In the genomic region with DNA sequence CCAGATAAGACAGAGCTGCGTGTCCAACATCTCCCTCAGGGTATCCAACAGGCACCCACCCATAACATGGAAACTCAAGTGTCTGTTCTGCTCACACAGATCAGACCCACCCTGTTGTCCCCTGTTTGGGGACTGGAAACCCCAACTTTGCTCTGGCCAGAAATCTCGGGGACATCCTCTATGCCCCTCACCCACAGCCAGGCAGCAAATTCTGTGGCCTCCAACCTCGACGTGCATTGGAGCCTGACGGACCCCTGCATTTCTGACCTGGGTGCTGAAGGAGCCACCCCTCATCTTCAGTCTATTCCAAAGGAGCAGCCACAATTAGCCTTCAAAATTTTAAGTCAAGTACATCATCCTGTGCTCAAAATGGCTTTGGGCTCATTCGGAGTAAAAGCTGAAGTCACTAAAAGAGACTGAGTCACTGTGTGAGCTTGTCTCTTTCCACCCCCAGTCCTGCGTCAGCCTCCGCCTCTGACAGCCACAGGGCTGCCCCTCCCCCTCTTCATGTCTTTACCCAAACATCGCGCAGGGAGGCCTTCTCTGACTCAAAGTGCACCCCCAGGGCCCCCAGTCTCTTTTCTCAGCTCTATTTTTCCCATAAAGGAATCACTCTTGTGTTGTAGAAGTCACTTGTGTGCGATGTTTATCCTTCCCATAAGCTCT, we compare ENCODE assay signal across 15 cellular contexts. TPM values are rescaled to one million over a fixed set of nuclear protein-coding genes. Genes with fewer than 3 reads are reported as not detected.
DNase-seq lines count a peak whose midpoint lies in the region; TF ChIP-seq lines count a peak whose summit lies in the region.
"Had no signal": no experiment of that assay in that cellular context is flagged by ENCODE, and none has a peak within 500 bp of the region (broad histone marks: within the 10 kb centered on the region; RNA-seq: fewer than 3 reads in every experiment).

No MANE protein-coding gene starts in this region.

- peak; percentile 13 for DNase-seq in stimulated activated naive CD4-positive, alpha-beta T cell treated with Interleukin-2 at 50 U/mL for 16 hours (lab: John Stamatoyannopoulos, UW)
- no peak for DNase-seq in stimulated activated naive CD4-positive, alpha-beta T cell (lab: John Stamatoyannopoulos, UW)
- DNase-seq in chondrocyte (ENCODE audit: low spot score) (peak; percentile 48), HFFc6 (no peak), NCI-H2107 treated with DMSO at 0.1 percent for 48 hours (lab: John Stamatoyannopoulos, UW; ENCODE audit: unreplicated experiment) (no peak)
- DNase-seq in stimulated activated CD4-positive, alpha-beta T cell treated with anti-CD3 and anti-CD28 coated beads, Interleukin-2, amount 100 ng/mL, for 4 hours (ENCODE audit: low read depth) = peak; percentile 10
- no peak for DNase-seq in activated T-helper 2 cell treated with anti-CD3 and anti-CD28 coated beads, Interferon-gamma antibody, Interleukin-2, Interleukin-4, amounts not matched to agents 10 μg/mL and 5 μg/mL and 100 μg/mL, durations not matched to agents 14 hours and 24 hours and 36 hours (ENCODE audit: low spot score)
- DNase-seq: esophagus squamous epithelium, left colon, NCI-H1417, NCI-H226, SJCRH30 had no signal

- H3K27ac Mint-ChIP-seq in chondrocyte (ENCODE audit: unreplicated experiment) = no peak overlapping the region
- no peak overlapping the region for H3K27ac Mint-ChIP-seq in HFFc6
- no peak overlapping the region for H3K27ac Mint-ChIP-seq in activated T-helper 2 cell treated with anti-CD3 and anti-CD28 coated beads, Interferon-gamma antibody, Interleukin-2, Interleukin-4, amounts not matched to agents 10 μg/mL and 5 μg/mL and 100 μg/mL, durations not matched to agents 14 hours and 24 hours and 36 hours

- TF ChIP-seq CTCF in chondrocyte (IDR thresholded peaks at IDR 0.05) (no peak), HFFc6 (IDR thresholded peaks at IDR 0.05) (no peak)

- intact Hi-C loops in activated T-helper 2 cell treated with anti-CD3 and anti-CD28 coated beads, Interferon-gamma antibody, Interleukin-2, Interleukin-4, amounts not matched to agents 10 μg/mL and 5 μg/mL and 100 μg/mL, durations not matched to agents 14 hours and 24 hours and 36 hours (cut with micrococcal nuclease) = loop anchor here (5.0 kb wide), 1 partner anchor 71 kb away; a partner anchor contains a TSS

- H3K4me1 Mint-ChIP-seq in chondrocyte (ENCODE audit: low read depth) (no peaks in the 10 kb centered on the region), HFFc6 (ENCODE audit: low read depth) (peaks cover 7% of the 10 kb centered on the region; the same call in 1 of the 2 replicates)
- H3K4me1 Mint-ChIP-seq in activated T-helper 2 cell treated with anti-CD3 and anti-CD28 coated beads, Interferon-gamma antibody, Interleukin-2, Interleukin-4, amounts not matched to agents 10 μg/mL and 5 μg/mL and 100 μg/mL, durations not matched to agents 14 hours and 24 hours and 36 hours (ENCODE audit: low read depth) = peaks cover 9% of the 10 kb centered on the region

- H3K27me3 Mint-ChIP-seq in chondrocyte (ENCODE audit: low read depth) = peaks cover 13% of the 10 kb centered on the region
- peaks cover 8% of the 10 kb centered on the region for H3K27me3 Mint-ChIP-seq in HFFc6 (ENCODE audit: insufficient read depth)
- H3K27me3 Mint-ChIP-seq in activated T-helper 2 cell treated with anti-CD3 and anti-CD28 coated beads, Interferon-gamma antibody, Interleukin-2, Interleukin-4, amounts not matched to agents 10 μg/mL and 5 μg/mL and 100 μg/mL, durations not matched to agents 14 hours and 24 hours and 36 hours (ENCODE audit: low read depth) = peaks cover 1% of the 10 kb centered on the region

- no peaks in the 10 kb centered on the region for H3K9me3 Mint-ChIP-seq in chondrocyte (ENCODE audit: low read depth)
- peaks cover 4% of the 10 kb centered on the region; the same call in 1 of the 2 replicates for H3K9me3 Mint-ChIP-seq in HFFc6
- peaks cover 8% of the 10 kb centered on the region for H3K9me3 Mint-ChIP-seq in activated T-helper 2 cell treated with anti-CD3 and anti-CD28 coated beads, Interferon-gamma antibody, Interleukin-2, Interleukin-4, amounts not matched to agents 10 μg/mL and 5 μg/mL and 100 μg/mL, durations not matched to agents 14 hours and 24 hours and 36 hours

- H3K36me3 Mint-ChIP-seq in chondrocyte (ENCODE audit: low read depth) (no peaks in the 10 kb centered on the region), HFFc6 (ENCODE audit: low read depth) (no peaks in the 10 kb centered on the region)
- no peaks in the 10 kb centered on the region for H3K36me3 Mint-ChIP-seq in activated T-helper 2 cell treated with anti-CD3 and anti-CD28 coated beads, Interferon-gamma antibody, Interleukin-2, Interleukin-4, amounts not matched to agents 10 μg/mL and 5 μg/mL and 100 μg/mL, durations not matched to agents 14 hours and 24 hours and 36 hours (ENCODE audit: low read depth)

- H3K4me3 Mint-ChIP-seq in chondrocyte (ENCODE audit: unreplicated experiment) = no peak overlapping the region
- H3K4me3 Mint-ChIP-seq in HFFc6 = no peak overlapping the region
- H3K4me3 Mint-ChIP-seq in activated T-helper 2 cell treated with anti-CD3 and anti-CD28 coated beads, Interferon-gamma antibody, Interleukin-2, Interleukin-4, amounts not matched to agents 10 μg/mL and 5 μg/mL and 100 μg/mL, durations not matched to agents 14 hours and 24 hours and 36 hours (ENCODE audit: low read depth) = no peak overlapping the region

RNA-seq across cellular contexts. Expression of a gene that starts 24.4 kb away (rescaled TPM):
- total RNA-seq in chondrocyte = 0.46 to 2.3 TPM (median 2.3 TPM) in 3 replicates
- total RNA-seq in HFFc6 (2021; fragmentation: NEBNext Ultra II Directional; extraction: Animal tissue kit (Norgen Biotek cat#: 25700)) = not detected
- total RNA-seq in activated T-helper 2 cell treated with anti-CD3 and anti-CD28 coated beads, Interferon-gamma antibody, Interleukin-2, Interleukin-4, amounts not matched to agents 10 μg/mL and 5 μg/mL and 100 μg/mL, durations not matched to agents 14 hours and 24 hours and 36 hours = 10.7 and 13.3 TPM in 2 replicates
- total RNA-seq: osteoblast, SJCRH30 had no signal

RNA-seq across cellular contexts. Expression of a gene that starts 24.9 kb away (rescaled TPM):
- total RNA-seq in chondrocyte = not detected in 3 replicates
- not detected for total RNA-seq in HFFc6 (2021; fragmentation: NEBNext Ultra II Directional; extraction: Animal tissue kit (Norgen Biotek cat#: 25700))
- not detected in 2 replicates for total RNA-seq in activated T-helper 2 cell treated with anti-CD3 and anti-CD28 coated beads, Interferon-gamma antibody, Interleukin-2, Interleukin-4, amounts not matched to agents 10 μg/mL and 5 μg/mL and 100 μg/mL, durations not matched to agents 14 hours and 24 hours and 36 hours
- total RNA-seq: left colon, LHCN-M2, osteoblast, ureter had no signal

Comparison
In these comparisons a context has a peak if more than half of its experiments do, and no peak if none do; other contexts are left out.
1. DNase-seq: peak in stimulated activated naive CD4-positive, alpha-beta T cell treated with Interleukin-2 at 50 U/mL for 16 hours (single experiment), chondrocyte (single experiment) and stimulated activated CD4-positive, alpha-beta T cell treated with anti-CD3 and anti-CD28 coated beads, Interleukin-2, amount 100 ng/mL, for 4 hours (single experiment); none in stimulated activated naive CD4-positive, alpha-beta T cell (0 of 6), HFFc6 (single experiment), NCI-H2107 treated with DMSO at 0.1 percent for 48 hours (single experiment) and activated T-helper 2 cell treated with anti-CD3 and anti-CD28 coated beads, Interferon-gamma antibody, Interleukin-2, Interleukin-4, amounts not matched to agents 10 μg/mL and 5 μg/mL and 100 μg/mL, durations not matched to agents 14 hours and 24 hours and 36 hours (single experiment).